ENCODE assay signal across 1 cellular context in the genomic region with DNA sequence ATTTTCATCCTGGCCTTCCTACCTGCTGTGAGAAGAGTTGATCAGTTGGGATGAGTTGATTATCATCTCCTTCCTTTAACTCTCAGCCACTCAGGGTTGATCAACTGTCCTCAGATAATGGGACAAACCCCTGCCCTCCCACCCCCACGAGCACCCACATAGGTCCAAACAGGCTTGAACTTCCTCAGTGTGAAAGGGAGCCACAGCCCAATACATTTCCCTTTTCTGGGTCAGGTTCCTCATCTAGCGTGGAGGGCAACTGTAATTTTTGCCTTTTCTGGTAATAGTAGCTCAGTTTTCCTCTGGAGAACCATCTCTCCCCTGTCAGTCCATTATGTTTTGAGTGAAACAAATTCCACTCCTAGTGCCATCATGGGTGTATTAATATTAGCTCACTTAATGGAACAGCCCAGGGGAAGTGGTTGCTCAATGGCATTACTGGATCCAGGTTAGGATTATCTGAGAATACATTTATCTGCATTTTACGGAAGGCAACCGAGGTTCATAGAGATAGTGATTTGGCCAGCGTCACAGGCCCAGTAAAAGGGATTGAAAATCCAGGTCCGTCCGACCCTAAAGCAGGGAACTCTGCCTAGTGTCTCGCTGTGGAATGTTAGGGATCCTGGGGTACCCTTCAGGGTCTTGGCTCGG.
TF ChIP-seq lines count a peak whose summit lies in the region.

No MANE protein-coding gene starts in this region.

TF ChIP-seq in A549, 52 proteins besides CTCF, POLR2A, EP300 and RAD21 (continued from another document):
- TF ChIP-seq, protein P1, sequence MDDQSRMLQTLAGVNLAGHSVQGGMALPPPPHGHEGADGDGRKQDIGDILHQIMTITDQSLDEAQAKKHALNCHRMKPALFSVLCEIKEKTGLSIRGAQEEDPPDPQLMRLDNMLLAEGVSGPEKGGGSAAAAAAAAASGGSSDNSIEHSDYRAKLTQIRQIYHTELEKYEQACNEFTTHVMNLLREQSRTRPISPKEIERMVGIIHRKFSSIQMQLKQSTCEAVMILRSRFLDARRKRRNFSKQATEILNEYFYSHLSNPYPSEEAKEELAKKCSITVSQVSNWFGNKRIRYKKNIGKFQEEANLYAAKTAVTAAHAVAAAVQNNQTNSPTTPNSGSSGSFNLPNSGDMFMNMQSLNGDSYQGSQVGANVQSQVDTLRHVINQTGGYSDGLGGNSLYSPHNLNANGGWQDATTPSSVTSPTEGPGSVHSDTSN (IDR thresholded peaks at IDR 0.05) = no peak
- TF ChIP-seq KDM1A (IDR thresholded peaks at IDR 0.05; ENCODE audit: low read depth) = no peak
- no peak for TF ChIP-seq FOSB (CRISPR knock-in tag; IDR thresholded peaks at IDR 0.05)
- TF ChIP-seq CEBPB (IDR thresholded peaks at IDR 0.05) = no peak
- TF ChIP-seq MAZ (IDR thresholded peaks at IDR 0.05; ENCODE audit: borderline replicate concordance, low read depth, low read length) = no peak
- TF ChIP-seq, protein P2, sequence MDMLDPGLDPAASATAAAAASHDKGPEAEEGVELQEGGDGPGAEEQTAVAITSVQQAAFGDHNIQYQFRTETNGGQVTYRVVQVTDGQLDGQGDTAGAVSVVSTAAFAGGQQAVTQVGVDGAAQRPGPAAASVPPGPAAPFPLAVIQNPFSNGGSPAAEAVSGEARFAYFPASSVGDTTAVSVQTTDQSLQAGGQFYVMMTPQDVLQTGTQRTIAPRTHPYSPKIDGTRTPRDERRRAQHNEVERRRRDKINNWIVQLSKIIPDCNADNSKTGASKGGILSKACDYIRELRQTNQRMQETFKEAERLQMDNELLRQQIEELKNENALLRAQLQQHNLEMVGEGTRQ (IDR thresholded peaks at IDR 0.05) = no peak
- TF ChIP-seq ZSCAN20 (CRISPR knock-in tag; IDR thresholded peaks at IDR 0.05) = no peak
- TF ChIP-seq GATA3 (IDR thresholded peaks at IDR 0.05; ENCODE audit: borderline replicate concordance) = no peak
TF ChIP-seq in A549: peak in this region for 0.
